In the genomic region with DNA sequence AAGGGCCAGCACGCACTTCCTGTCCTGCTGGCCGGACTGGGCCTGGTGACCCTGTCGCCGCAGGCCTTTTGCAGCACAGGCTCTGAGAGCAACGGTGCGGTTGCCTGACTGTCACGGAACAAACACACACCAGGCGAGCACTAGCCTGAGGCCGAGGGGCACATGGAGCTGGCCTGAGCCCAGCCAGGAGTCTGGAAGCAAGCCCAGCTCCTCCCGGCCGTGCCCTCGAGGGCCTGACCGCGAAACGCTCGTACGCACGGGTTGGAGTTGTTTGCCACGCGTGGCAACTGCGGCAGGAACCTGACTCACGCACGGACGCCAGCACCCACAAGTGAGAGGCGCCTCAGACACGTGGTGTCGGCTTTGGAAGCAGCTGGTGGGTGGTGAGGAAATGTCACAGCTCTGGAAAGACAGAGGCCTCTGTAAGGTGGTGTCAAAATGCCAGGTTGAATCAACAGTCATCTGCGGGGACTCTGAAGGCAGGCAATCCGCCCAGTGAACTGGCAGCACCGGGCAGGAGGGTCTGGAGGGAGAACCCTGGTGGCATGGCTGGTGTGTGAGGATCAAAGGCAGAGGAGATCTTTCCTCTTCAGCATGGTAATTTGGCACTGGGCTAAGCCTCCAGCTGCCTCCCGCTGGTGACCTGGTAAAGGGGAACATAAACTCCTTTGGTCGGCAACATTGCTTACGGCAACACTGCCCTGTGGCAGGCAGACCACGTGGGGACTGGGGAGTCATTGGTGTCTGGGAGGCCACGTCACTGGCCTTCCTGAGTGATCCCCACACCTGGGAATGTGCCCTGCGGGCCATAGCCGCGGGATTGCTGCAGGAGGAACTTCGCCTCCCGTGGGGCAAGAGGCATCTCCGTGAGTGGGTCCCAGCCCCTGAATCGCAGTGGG, we compare ENCODE assay signal across 9 cellular contexts.
DNase-seq lines count a peak whose midpoint lies in the region; ATAC-seq and TF ChIP-seq lines count a peak whose summit lies in the region.
"Had no signal": no experiment of that assay in that cellular context is flagged by ENCODE, and none has a peak within 500 bp of the region (broad histone marks: within the 10 kb centered on the region; RNA-seq: fewer than 3 reads in every experiment).

No MANE protein-coding gene starts in this region.

- TF ChIP-seq CTCF in GM13977 (IDR thresholded peaks at IDR 0.05; ENCODE audit: extremely low read depth, insufficient read depth, missing control alignments) = no peak

- in situ Hi-C loops in GM13977 (cut with MboI; ENCODE audit: low pct_unique_long_range_greater_than_20kb, low sequenced_read_pairs, unreplicated experiment) = loop anchor here (25.0 kb wide), 2 partner anchors 91 to 266 kb away; no protein-coding TSS in a partner anchor

- H3K27ac ChIP-seq in epithelial cell of prostate = no peak overlapping the region

- DNase-seq in DMS79 (lab: John Stamatoyannopoulos, UW) (peak; percentile 34), DMS79 treated with DMSO at 0.1 percent for 48 hours (lab: John Stamatoyannopoulos, UW) (no peak), T follicular helper cell (ENCODE audit: low read depth) (peak; percentile 27), epithelial cell of prostate (ENCODE audit: low read depth, low spot score) (peak; percentile 39), NCI-H226 (no peak), GM13977 (ENCODE audit: low spot score) (no peak)
- peak; percentile 50 for DNase-seq in stimulated activated CD8-positive, alpha-beta memory T cell treated with anti-CD3 and anti-CD28 coated beads, Interleukin-4, amount 100 ng/mL, for 24 hours (ENCODE audit: low read depth)

- no peak for ATAC-seq in GM18868 (IDR thresholded peaks at IDR 0.05; ENCODE audit: unreplicated experiment)
- ATAC-seq: K562 had no signal

Comparison
In these comparisons a context has a peak if more than half of its experiments do, and no peak if none do; other contexts are left out.
1. DNase-seq: peak in DMS79 (single experiment), T follicular helper cell (single experiment), epithelial cell of prostate (single experiment) and stimulated activated CD8-positive, alpha-beta memory T cell treated with anti-CD3 and anti-CD28 coated beads, Interleukin-4, amount 100 ng/mL, for 24 hours (single experiment); none in DMS79 treated with DMSO at 0.1 percent for 48 hours (single experiment), NCI-H226 (single experiment) and GM13977 (single experiment).